ENCODE assay signal across 8 cellular contexts in the genomic region with DNA sequence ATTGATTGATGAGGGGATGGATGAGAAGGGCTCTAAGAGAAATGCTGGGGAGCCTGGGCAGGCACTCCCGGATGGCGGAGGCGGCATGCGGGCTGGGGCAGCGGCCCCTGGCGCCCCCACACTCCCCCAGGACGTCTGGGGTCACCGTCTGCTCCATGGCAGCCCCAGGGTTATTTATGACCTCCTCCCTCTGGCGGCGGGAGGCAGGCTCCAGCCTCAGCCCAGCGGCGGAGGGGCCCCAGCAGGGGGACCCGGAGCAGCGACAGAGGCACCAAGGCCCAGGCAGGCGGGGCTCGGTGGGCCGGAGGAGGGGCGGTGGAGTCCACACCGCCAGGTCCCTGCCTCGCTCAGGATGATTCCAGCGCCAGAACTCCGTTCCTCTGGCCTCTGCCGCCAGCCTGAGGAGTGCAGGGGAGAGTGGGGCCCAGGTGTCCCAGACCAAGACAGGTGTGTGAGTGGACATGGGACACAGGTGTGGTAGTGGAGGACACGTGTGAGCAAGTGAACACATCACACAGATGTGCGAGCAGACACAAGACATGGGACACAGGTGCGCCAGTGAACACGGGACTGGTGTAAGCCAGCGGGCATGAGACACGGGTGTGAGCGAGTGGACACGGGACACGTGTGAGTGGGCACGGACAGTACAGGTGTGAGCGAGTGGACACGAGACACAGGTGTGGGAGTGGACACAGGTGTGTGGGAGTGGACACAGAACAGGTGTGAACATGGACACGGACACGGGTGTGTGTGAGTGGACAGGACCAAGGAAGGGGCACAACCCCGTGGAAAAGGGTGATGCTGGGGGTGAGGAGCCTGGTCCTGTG. TPM values are rescaled to one million over a fixed set of nuclear protein-coding genes. Genes with fewer than 3 reads are reported as not detected.
DNase-seq lines count a peak whose midpoint lies in the region; ATAC-seq and TF ChIP-seq lines count a peak whose summit lies in the region.

No MANE protein-coding gene starts in this region.

- peak overlapping the region; percentile 88 for H3K9ac ChIP-seq in neuronal stem cell (ENCODE audit: low read depth, low read length, poor library complexity)

- no peak overlapping the region for H4K8ac ChIP-seq in neuronal stem cell (ENCODE audit: low read depth, low read length)

- H3K4me1 ChIP-seq in neuronal stem cell (ENCODE audit: control insufficient read depth in 2 of 2, insufficient read depth in 1 of 2, low read depth in 1 of 2, low read length in 2 of 2), result peaks cover 22 to 40% of the 10 kb centered on the region in 2 donors

- WGBS in neuronal stem cell (ENCODE audit: extremely low coverage in 2 of 2, insufficient read length in 2 of 2, insufficient replicate concordance in 1 of 2), 2 donors, result no CpG with 5 or more reads among the region's 38 CpGs

- peak overlapping the region; percentile 20 for H3K27ac ChIP-seq in neuronal stem cell (replicated peaks; ENCODE audit: low read length)

- ATAC-seq in HG03159 (IDR thresholded peaks at IDR 0.05; ENCODE audit: unreplicated experiment), result no peak
- no peak for ATAC-seq in GM19395 (IDR thresholded peaks at IDR 0.05; ENCODE audit: unreplicated experiment)

- H3K4me3 ChIP-seq in WI38 (ENCODE audit: low read depth, low read length), result no peak overlapping the region
- no peak overlapping the region for H3K4me3 ChIP-seq in fibroblast of villous mesenchyme (ENCODE audit: low read depth, low read length)
- H3K4me3 ChIP-seq in neuronal stem cell (ENCODE audit: low read length in 2 of 2), result peak overlapping the region in 1 of 2 donors; percentile 39

- in situ Hi-C loops in ACHN (cut with HindIII; ENCODE audit: low pct_ligation_motif_present, low pct_unique_long_range_greater_than_20kb, low sequenced_read_pairs), result no loop called here

- peak overlapping the region; percentile 94 for H3K23ac ChIP-seq in neuronal stem cell (ENCODE audit: low read depth, low read length, poor library complexity)

- H2BK5ac ChIP-seq in neuronal stem cell (ENCODE audit: low read length), result peak overlapping the region; percentile 77

- H3K36me3 ChIP-seq in neuronal stem cell (replicated peaks in 1 of 2; ENCODE audit: control insufficient read depth in 2 of 2, insufficient read depth in 2 of 2, low read length in 2 of 2), result peaks cover 0 to 2% of the 10 kb centered on the region in 2 donors

- H3K18ac ChIP-seq in neuronal stem cell (ENCODE audit: low read length), result peak overlapping the region; percentile 95

- peak overlapping the region; percentile 100 for H2BK15ac ChIP-seq in neuronal stem cell (ENCODE audit: low read length)

- H3K79me1 ChIP-seq in neuronal stem cell (ENCODE audit: low read depth, low read length), result peaks cover 2% of the 10 kb centered on the region

- peaks cover 0 to 4% of the 10 kb centered on the region in 2 donors for H3K9me3 ChIP-seq in neuronal stem cell (replicated peaks in 1 of 2; ENCODE audit: control insufficient read depth in 2 of 2, insufficient read depth in 1 of 2, low read depth in 1 of 2, low read length in 2 of 2)

- H2BK12ac ChIP-seq in neuronal stem cell (ENCODE audit: low read length), result peak overlapping the region; percentile 67

- peak overlapping the region; percentile 72 for H3K14ac ChIP-seq in neuronal stem cell (ENCODE audit: low read length)

- H4K91ac ChIP-seq in neuronal stem cell (ENCODE audit: low read depth, low read length, poor library complexity), result no peak overlapping the region

- H3K4me2 ChIP-seq in neuronal stem cell (ENCODE audit: insufficient read depth, low read length, poor library complexity, severe bottlenecking), result peak overlapping the region; percentile 66

- no peak overlapping the region for H2BK120ac ChIP-seq in neuronal stem cell (ENCODE audit: low read depth, low read length)

- H3K27me3 ChIP-seq in neuronal stem cell (ENCODE audit: control insufficient read depth in 3 of 3, insufficient read depth in 3 of 3, low read depth in 1 of 3, low read length in 3 of 3), result peaks cover 34 to 93% (median 80%) of the 10 kb centered on the region in 3 experiments

- peak overlapping the region; percentile 97 for H3K4ac ChIP-seq in neuronal stem cell (ENCODE audit: low read length)

- TF ChIP-seq CTCF in WI38 (IDR thresholded peaks at IDR 0.05; ENCODE audit: low read depth, low read length), result peak; percentile 56
- TF ChIP-seq CTCF in fibroblast of villous mesenchyme (IDR thresholded peaks at IDR 0.05; ENCODE audit: insufficient read depth, low read depth, low read length), result peak; percentile 56

- peak; percentile 77 for DNase-seq in ACHN
- DNase-seq in ELR (ENCODE audit: low read depth), result peak; percentile 79
- peak; percentile 40 for DNase-seq in NCI-H187 treated with DMSO at 0.1 percent for 48 hours (lab: John Stamatoyannopoulos, UW)
- DNase-seq in fibroblast of villous mesenchyme (ENCODE audit: low read depth), result peak; percentile 78
- DNase-seq in neuronal stem cell (ENCODE audit: low spot score), result peak; percentile 76

- peak overlapping the region; percentile 40 for H2AFZ ChIP-seq in neuronal stem cell (ENCODE audit: low read length)

- peak overlapping the region; percentile 99 for H2AK5ac ChIP-seq in neuronal stem cell (ENCODE audit: low read depth, low read length)

RNA-seq across cellular contexts. Expression of a gene that starts 2.5 kb away (rescaled TPM):
- 2.2 and 7.7 TPM in 2 replicates for total RNA-seq in fibroblast of villous mesenchyme
- polyA plus RNA-seq in neuronal stem cell (2013, experiment 1 of 2), result 0.21 TPM
- 0.32 TPM for polyA plus RNA-seq in neuronal stem cell (2013, experiment 2 of 2)

RNA-seq across cellular contexts. Expression of a gene that starts 37.8 kb away (rescaled TPM):
- 66.7 and 76.9 TPM in 2 replicates for total RNA-seq in fibroblast of villous mesenchyme
- 33.5 TPM for polyA plus RNA-seq in neuronal stem cell (2013, experiment 1 of 2)
- polyA plus RNA-seq in neuronal stem cell (2013, experiment 2 of 2), result 32.6 TPM

RNA-seq across cellular contexts. Expression of a gene that starts 39.2 kb away (rescaled TPM):
- 6.0 and 9.3 TPM in 2 replicates for total RNA-seq in fibroblast of villous mesenchyme
- 22.0 TPM for polyA plus RNA-seq in neuronal stem cell (2013, experiment 1 of 2)
- 20.9 TPM for polyA plus RNA-seq in neuronal stem cell (2013, experiment 2 of 2)

RNA-seq across cellular contexts. Expression of a gene that starts 45.1 kb away (rescaled TPM):
- total RNA-seq in fibroblast of villous mesenchyme, result 1.7 and 1.9 TPM in 2 replicates
- polyA plus RNA-seq in neuronal stem cell (2013, experiment 1 of 2), result 0.07 TPM
- 0.03 TPM for polyA plus RNA-seq in neuronal stem cell (2013, experiment 2 of 2)
